In the genomic region with DNA sequence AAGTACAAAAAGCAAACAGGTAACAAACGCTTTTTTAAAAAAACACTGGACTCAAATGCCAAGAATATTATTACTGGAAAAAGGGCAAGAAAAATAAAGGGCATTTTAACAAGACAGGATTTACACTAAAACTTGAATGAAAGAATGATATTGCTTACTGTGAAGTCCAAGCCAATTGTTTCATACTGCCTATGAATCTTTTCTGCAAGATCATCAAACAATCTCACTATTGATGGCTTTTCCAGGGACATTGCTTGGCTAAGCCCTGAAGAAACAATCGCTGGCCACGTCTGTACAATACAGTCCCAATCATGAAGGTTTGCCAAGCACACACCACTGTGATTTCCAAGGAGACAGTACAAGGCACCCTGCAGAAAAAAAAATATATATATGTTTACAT, we compare ENCODE assay signal across 21 cellular contexts.
"Had no signal": no experiment of that assay in that cellular context is flagged by ENCODE, and none has a peak within 500 bp of the region (broad histone marks: within the 10 kb centered on the region; RNA-seq: fewer than 3 reads in every experiment).

No MANE protein-coding gene starts in this region.

- FAIRE-seq: RCC 7860 had no signal

- DNase-seq: IMR-90, Kasumi-1, MM.1S, NCI-H1105, NCI-H1417, NCI-H1436 treated with DMSO at 0.1 percent for 48 hours, NCI-H1694, NCI-H187 treated with DMSO at 0.1 percent for 48 hours, NCI-H2029 treated with DMSO at 0.1 percent for 48 hours, NCI-H2171 treated with DMSO at 0.1 percent for 48 hours, NCI-H345, NCI-H446 treated with DMSO at 0.1 percent for 48 hours, NCI-H510A treated with DMSO at 0.1 percent for 48 hours, NCI-H526, Right ventricle myocardium superior, RPMI8226, SIG-M5 had no signal

- H3K27ac ChIP-seq: KMS-11, SJSA1, SK-N-MC had no signal
